Comparison of ENCODE assay signal across 8 cellular contexts in the genomic region with DNA sequence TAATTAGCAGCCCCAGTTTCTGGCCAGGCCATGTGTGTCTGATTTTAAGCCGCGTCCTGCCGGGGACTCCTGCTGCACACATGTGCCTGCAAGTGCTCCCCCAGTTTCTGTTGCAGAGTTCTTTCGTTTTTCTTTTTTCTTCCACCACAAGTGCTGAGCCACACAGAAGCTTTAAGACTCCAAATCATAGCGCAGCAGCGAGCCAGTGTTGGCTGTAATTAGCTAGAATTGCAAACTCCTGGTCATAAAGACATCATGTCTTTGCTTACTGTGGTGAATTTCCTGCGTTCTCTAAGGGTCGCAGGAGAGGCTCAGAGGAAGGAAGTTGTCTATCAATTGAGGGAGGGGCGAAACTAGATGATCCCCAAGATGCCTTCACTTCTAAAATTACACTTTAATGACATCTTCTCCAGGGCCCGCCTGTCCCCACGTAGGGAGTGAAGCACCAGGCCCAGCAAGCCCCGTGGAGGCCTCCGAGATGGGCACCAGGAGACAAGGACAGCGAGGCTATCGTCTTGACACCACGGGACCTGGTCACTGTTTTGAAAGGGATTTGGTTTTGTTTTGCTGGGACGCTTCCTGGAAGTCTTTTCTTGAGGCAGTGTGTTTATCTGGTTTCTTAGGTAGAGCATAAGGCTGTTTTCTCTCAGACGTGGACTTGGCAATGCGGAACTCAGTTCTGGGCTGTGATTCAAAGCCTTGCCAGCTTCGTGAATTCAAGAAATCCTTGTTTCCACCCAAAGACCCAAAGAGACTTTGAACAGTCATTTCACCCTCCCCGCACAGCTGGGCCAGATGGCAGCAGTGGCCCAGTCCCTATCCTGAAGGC.
DNase-seq lines count a peak whose midpoint lies in the region; ATAC-seq and TF ChIP-seq lines count a peak whose summit lies in the region.

No MANE protein-coding gene starts in this region.

- no peak overlapping the region for H2AFZ ChIP-seq in mammary epithelial cell (ENCODE audit: low read depth, low read length)

- TF ChIP-seq CTCF in activated B cell treated with CpG ODN at 0.5 μM for 24 hours (IDR thresholded peaks at IDR 0.05) (no peak), mammary epithelial cell (conservative IDR thresholded peaks at IDR 0.05 in 1 of 2, IDR thresholded peaks at IDR 0.05 in 1 of 2; ENCODE audit: extremely low read depth in 1 of 2, insufficient read depth in 1 of 2, low read depth in 1 of 2, low read length in 2 of 2) (no peak)

- POLR2A ChIA-PET in activated B cell treated with CpG ODN at 0.5 μM for 24 hours (lab: Charles Lee) = interaction anchor here (1.6 to 2.0 kb wide), 3 partner anchors 11 to 29 kb away, joined by 6 to 11 read pairs (median 8); no protein-coding TSS in a partner anchor

- H3K27ac Mint-ChIP-seq in activated B cell treated with CpG ODN at 0.5 μM for 24 hours (peak overlapping the region; percentile 59), immature natural killer cell (peak overlapping the region; percentile 26 to 87 (median 72))

- peaks cover 81% of the 10 kb centered on the region for H3K79me2 ChIP-seq in mammary epithelial cell (ENCODE audit: insufficient read depth, low read length)

- no peak overlapping the region for H3K9ac ChIP-seq in mammary epithelial cell (ENCODE audit: insufficient read depth, low read length)

- CTCF ChIA-PET in activated B cell treated with CpG ODN at 0.5 μM for 24 hours (lab: Charles Lee) (interaction anchor here (0.9 to 1.5 kb wide), 4 partner anchors 27 to 125 kb away, joined by 3 to 10 read pairs (median 4); no protein-coding TSS in a partner anchor), mammary epithelial cell (lab: Charles Lee; ENCODE audit: low non-redundant PET) (no interaction called here)

- H3K27me3 ChIP-seq in mammary epithelial cell (ENCODE audit: insufficient read depth, low read length) = no peaks in the 10 kb centered on the region

- ATAC-seq in GM18519 (IDR thresholded peaks at IDR 0.05; ENCODE audit: low FRiP score, unreplicated experiment) = peak; percentile 80
- ATAC-seq in HG02759 (IDR thresholded peaks at IDR 0.05; ENCODE audit: unreplicated experiment) = peak; percentile 67
- ATAC-seq in activated B cell treated with CpG ODN at 0.5 μM for 24 hours (ENCODE audit: low read depth) = peak; percentile 57

- DNase-seq in activated B cell treated with CpG ODN at 0.5 μM for 24 hours (no peak), immature natural killer cell (peak; percentile 31 to 34 (median 32)), NCI-H2081 (lab: John Stamatoyannopoulos, UW) (no peak), DMS53 treated with DMSO at 0.1 percent for 48 hours (lab: John Stamatoyannopoulos, UW; ENCODE audit: unreplicated experiment) (no peak), mammary epithelial cell (no peak), NCI-H524 treated with DMSO at 0.1 percent for 48 hours (lab: John Stamatoyannopoulos, UW) (no peak)

- BruUV-seq in mammary epithelial cell (replicated peaks; lab: Mats Ljungman, UMichigan) = no TSS peak

- dilution Hi-C loops in mammary epithelial cell (cut with HindIII; ENCODE audit: low sequenced_read_pairs) = no loop called here

- no peak overlapping the region for H3K4me3 ChIP-seq in mammary epithelial cell (replicated peaks in 1 of 3; ENCODE audit: insufficient read depth in 1 of 3, low read depth in 2 of 3, low read length in 3 of 3)

- H3K9me3 ChIP-seq in mammary epithelial cell (replicated peaks; ENCODE audit: insufficient read depth, low read length) = no peaks in the 10 kb centered on the region

- in situ Hi-C loops in mammary epithelial cell (cut with MboI; ENCODE audit: low sequenced_read_pairs in 2 of 2) = no loop called here

- no peak overlapping the region for H3K27ac ChIP-seq in mammary epithelial cell (ENCODE audit: insufficient read depth, low read depth, low read length)

- WGBS in mammary epithelial cell (ENCODE audit: low coverage, missing lambda C conversion rate) = 88% methylated on average over 21 of the region's 21 CpGs

- no peaks in the 10 kb centered on the region for H3K36me3 ChIP-seq in mammary epithelial cell (ENCODE audit: insufficient read depth, low read length)

- peaks cover 46% of the 10 kb centered on the region for H3K4me1 Mint-ChIP-seq in activated B cell treated with CpG ODN at 0.5 μM for 24 hours
- peaks cover 61 to 68% of the 10 kb centered on the region in 2 donors for H3K4me1 Mint-ChIP-seq in immature natural killer cell

- H3K36me3 Mint-ChIP-seq in activated B cell treated with CpG ODN at 0.5 μM for 24 hours (ENCODE audit: low read depth) = no peaks in the 10 kb centered on the region
- H3K36me3 Mint-ChIP-seq in immature natural killer cell = peaks cover 0 to 6% (median 6%) of the 10 kb centered on the region in 3 donors

- H3K4me2 ChIP-seq in mammary epithelial cell (ENCODE audit: insufficient read depth, low read depth, low read length) = no peak overlapping the region

- H4K20me1 ChIP-seq in mammary epithelial cell (ENCODE audit: insufficient read depth, low read length) = peaks cover under 1% of the 10 kb centered on the region

- peak overlapping the region; percentile 81 for H3K4me3 Mint-ChIP-seq in activated B cell treated with CpG ODN at 0.5 μM for 24 hours
- H3K4me3 Mint-ChIP-seq in immature natural killer cell = peak overlapping the region; percentile 81 to 90 (median 86)

- no peaks in the 10 kb centered on the region for H3K9me3 Mint-ChIP-seq in activated B cell treated with CpG ODN at 0.5 μM for 24 hours
- H3K9me3 Mint-ChIP-seq in immature natural killer cell = no peaks in the 10 kb centered on the region

- intact Hi-C loops in activated B cell treated with CpG ODN at 0.5 μM for 24 hours (cut with micrococcal nuclease) (no loop called here), mammary epithelial cell (cut with micrococcal nuclease) (no loop called here)

- H3K27me3 Mint-ChIP-seq in activated B cell treated with CpG ODN at 0.5 μM for 24 hours = peaks cover 7% of the 10 kb centered on the region
- peaks cover 0 to 5% (median 3%) of the 10 kb centered on the region in 3 donors for H3K27me3 Mint-ChIP-seq in immature natural killer cell (ENCODE audit: low read depth in 3 of 3)

- H3K4me1 ChIP-seq in mammary epithelial cell (ENCODE audit: insufficient read depth, low read length) = peaks cover 21% of the 10 kb centered on the region

Comparison
In these comparisons a context has a peak if more than half of its experiments do, and no peak if none do; other contexts are left out.
1. DNase-seq: peak in immature natural killer cell (3 of 3); none in activated B cell treated with CpG ODN at 0.5 μM for 24 hours (single experiment), NCI-H2081 (0 of 2), DMS53 treated with DMSO at 0.1 percent for 48 hours (single experiment), mammary epithelial cell (single experiment) and NCI-H524 treated with DMSO at 0.1 percent for 48 hours (single experiment).
2. Peak in every context shown above with its lines, with median percentiles within 50 percentile points of each other: ATAC-seq.